ENCODE assay signal across 8 cellular contexts in the genomic region with DNA sequence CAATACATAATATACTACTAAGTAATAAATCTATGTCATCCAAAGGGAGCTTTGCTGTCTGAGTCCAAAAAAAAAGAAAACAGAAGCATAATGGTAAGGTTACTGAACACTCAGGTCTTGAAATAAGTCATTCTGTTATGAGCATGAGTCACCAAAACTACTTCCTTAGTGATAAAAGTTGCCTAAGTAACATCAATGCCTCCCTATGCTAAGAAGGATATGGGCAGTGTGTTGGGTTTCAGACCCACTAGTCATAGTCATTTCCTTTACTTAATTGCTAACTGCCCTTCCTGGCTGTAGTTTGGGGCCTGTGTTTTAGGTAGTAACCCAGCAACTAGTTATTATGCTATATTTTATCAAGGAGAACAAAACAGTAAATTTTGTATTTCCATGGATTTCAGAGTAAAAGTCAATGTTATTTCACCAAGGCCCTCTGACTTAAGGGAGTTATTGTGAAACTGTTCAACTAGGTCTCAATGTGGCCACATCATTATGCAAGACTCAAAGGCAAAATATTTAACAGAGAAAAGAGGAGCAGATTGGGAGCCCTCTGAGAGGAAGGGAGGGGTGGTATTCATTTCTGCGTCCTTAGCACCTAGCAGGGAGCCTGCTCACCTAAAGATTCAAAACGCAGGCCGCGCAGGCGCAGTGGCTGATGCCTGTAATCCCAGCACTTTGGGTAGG. TPM values are rescaled to one million over a fixed set of nuclear protein-coding genes. Genes with fewer than 3 reads are reported as not detected.
A peak's percentile ranks its signal among the peaks of the same experiment; 100 is the strongest.
DNase-seq lines count a peak whose midpoint lies in the region; ATAC-seq and TF ChIP-seq lines count a peak whose summit lies in the region.

No MANE protein-coding gene starts in this region.

- intact Hi-C loops in activated T-helper 1 cell treated with anti-CD3 and anti-CD28 coated beads, Interleukin-12 subunit alpha, Interleukin-12 subunit beta, Interleukin-2, Interleukin-4 antibody, amounts not matched to agents 30 ng/mL and 10 ng/mL and 1 ng/mL, durations not matched to agents 14 hours and 24 hours and 36 hours (cut with micrococcal nuclease), result loop anchor here (1.0 kb wide), 9 partner anchors 10 to 399 kb away; a partner anchor contains a TSS
- intact Hi-C loops in heart right ventricle (cut with DNase I), result no loop called here

- peaks cover 51% of the 10 kb centered on the region for H3K4me1 Mint-ChIP-seq in activated T-helper 1 cell treated with anti-CD3 and anti-CD28 coated beads, Interleukin-12 subunit alpha, Interleukin-12 subunit beta, Interleukin-2, Interleukin-4 antibody, amounts not matched to agents 30 ng/mL and 10 ng/mL and 1 ng/mL, durations not matched to agents 14 hours and 24 hours and 36 hours (ENCODE audit: low read depth)
- H3K4me1 Mint-ChIP-seq in stimulated activated memory B cell treated with anti-CD40 and anti-IgM and Interleukin-4, amounts not matched to agents 10 μg/mL and 1 μg/mL and 100 μg/mL, for 72 hours, result peaks cover 14% of the 10 kb centered on the region

- H3K36me3 ChIP-seq in heart right ventricle, result no peaks in the 10 kb centered on the region

- H3K27ac ChIP-seq in heart right ventricle, result peak overlapping the region in 9 of 10 donors; percentile 23 to 93 (median 73)

- no peaks in the 10 kb centered on the region for H3K27me3 Mint-ChIP-seq in activated T-helper 1 cell treated with anti-CD3 and anti-CD28 coated beads, Interleukin-12 subunit alpha, Interleukin-12 subunit beta, Interleukin-2, Interleukin-4 antibody, amounts not matched to agents 30 ng/mL and 10 ng/mL and 1 ng/mL, durations not matched to agents 14 hours and 24 hours and 36 hours (ENCODE audit: insufficient read depth)
- no peaks in the 10 kb centered on the region for H3K27me3 Mint-ChIP-seq in stimulated activated memory B cell treated with anti-CD40 and anti-IgM and Interleukin-4, amounts not matched to agents 10 μg/mL and 1 μg/mL and 100 μg/mL, for 72 hours

- no peak overlapping the region for H3K4me3 ChIP-seq in heart right ventricle

- WGBS in heart right ventricle, 2 donors, result 87 to 89% methylated on average over 5 of the region's 5 CpGs

- peaks cover 25% of the 10 kb centered on the region for H3K36me3 Mint-ChIP-seq in activated T-helper 1 cell treated with anti-CD3 and anti-CD28 coated beads, Interleukin-12 subunit alpha, Interleukin-12 subunit beta, Interleukin-2, Interleukin-4 antibody, amounts not matched to agents 30 ng/mL and 10 ng/mL and 1 ng/mL, durations not matched to agents 14 hours and 24 hours and 36 hours (ENCODE audit: low read depth)
- peaks cover 6% of the 10 kb centered on the region for H3K36me3 Mint-ChIP-seq in stimulated activated memory B cell treated with anti-CD40 and anti-IgM and Interleukin-4, amounts not matched to agents 10 μg/mL and 1 μg/mL and 100 μg/mL, for 72 hours

- ATAC-seq in GM21526 (IDR thresholded peaks at IDR 0.05; ENCODE audit: low FRiP score, unreplicated experiment), result peak; percentile 100
- peak; percentile 83 to 95 (median 93) for ATAC-seq in heart right ventricle
- ATAC-seq in stimulated activated memory B cell treated with anti-CD40 and anti-IgM and Interleukin-4, amounts not matched to agents 10 μg/mL and 1 μg/mL and 100 μg/mL, for 72 hours, result peak; percentile 99

- no peaks in the 10 kb centered on the region for H3K9me3 ChIP-seq in heart right ventricle

- H3K27ac Mint-ChIP-seq in activated T-helper 1 cell treated with anti-CD3 and anti-CD28 coated beads, Interleukin-12 subunit alpha, Interleukin-12 subunit beta, Interleukin-2, Interleukin-4 antibody, amounts not matched to agents 30 ng/mL and 10 ng/mL and 1 ng/mL, durations not matched to agents 14 hours and 24 hours and 36 hours, result peak overlapping the region; percentile 98
- peak overlapping the region; percentile 89 for H3K27ac Mint-ChIP-seq in stimulated activated memory B cell treated with anti-CD40 and anti-IgM and Interleukin-4, amounts not matched to agents 10 μg/mL and 1 μg/mL and 100 μg/mL, for 72 hours

- TF ChIP-seq CTCF in heart right ventricle (IDR thresholded peaks at IDR 0.05), result no peak

- peak; percentile 62 for DNase-seq in GM03348 (ENCODE audit: low spot score)
- peak; percentile 83 for DNase-seq in HS-5 (ENCODE audit: low read depth)
- peak; percentile 34 for DNase-seq in activated T-helper 1 cell treated with anti-CD3 and anti-CD28 coated beads, Interleukin-12 subunit alpha, Interleukin-12 subunit beta, Interleukin-2, Interleukin-4 antibody, amounts not matched to agents 30 ng/mL and 10 ng/mL and 1 ng/mL, durations not matched to agents 14 hours and 24 hours and 36 hours (ENCODE audit: low spot score)
- no peak for DNase-seq in heart right ventricle
- no peak for DNase-seq in NCI-H187 treated with DMSO at 0.1 percent for 48 hours (lab: John Stamatoyannopoulos, UW)
- DNase-seq in NCI-H510A (lab: John Stamatoyannopoulos, UW), result no peak

- H3K9me3 Mint-ChIP-seq in activated T-helper 1 cell treated with anti-CD3 and anti-CD28 coated beads, Interleukin-12 subunit alpha, Interleukin-12 subunit beta, Interleukin-2, Interleukin-4 antibody, amounts not matched to agents 30 ng/mL and 10 ng/mL and 1 ng/mL, durations not matched to agents 14 hours and 24 hours and 36 hours, result no peaks in the 10 kb centered on the region
- no peaks in the 10 kb centered on the region for H3K9me3 Mint-ChIP-seq in stimulated activated memory B cell treated with anti-CD40 and anti-IgM and Interleukin-4, amounts not matched to agents 10 μg/mL and 1 μg/mL and 100 μg/mL, for 72 hours

- peak overlapping the region; percentile 45 for H3K4me3 Mint-ChIP-seq in activated T-helper 1 cell treated with anti-CD3 and anti-CD28 coated beads, Interleukin-12 subunit alpha, Interleukin-12 subunit beta, Interleukin-2, Interleukin-4 antibody, amounts not matched to agents 30 ng/mL and 10 ng/mL and 1 ng/mL, durations not matched to agents 14 hours and 24 hours and 36 hours
- H3K4me3 Mint-ChIP-seq in stimulated activated memory B cell treated with anti-CD40 and anti-IgM and Interleukin-4, amounts not matched to agents 10 μg/mL and 1 μg/mL and 100 μg/mL, for 72 hours, result no peak overlapping the region

- H3K27me3 ChIP-seq in heart right ventricle, result no peaks in the 10 kb centered on the region

- peaks cover 0 to 57% (median 4%) of the 10 kb centered on the region in 9 donors for H3K4me1 ChIP-seq in heart right ventricle

RNA-seq across cellular contexts. Expression of a gene that starts 11.7 kb away (rescaled TPM):
- 192 and 193 TPM in 2 replicates for total RNA-seq in activated T-helper 1 cell treated with anti-CD3 and anti-CD28 coated beads, Interleukin-12 subunit alpha, Interleukin-12 subunit beta, Interleukin-2, Interleukin-4 antibody, amounts not matched to agents 30 ng/mL and 10 ng/mL and 1 ng/mL, durations not matched to agents 14 hours and 24 hours and 36 hours
- 100 to 1,000 TPM; 232 to 834 (median 332) TPM for total RNA-seq in heart right ventricle
- polyA plus RNA-seq in heart right ventricle, result 100 to 1,000 TPM; 469 to 669 TPM

RNA-seq across cellular contexts. Expression of a gene that starts 14.9 kb away (rescaled TPM):
- 3.3 and 4.2 TPM in 2 replicates for total RNA-seq in activated T-helper 1 cell treated with anti-CD3 and anti-CD28 coated beads, Interleukin-12 subunit alpha, Interleukin-12 subunit beta, Interleukin-2, Interleukin-4 antibody, amounts not matched to agents 30 ng/mL and 10 ng/mL and 1 ng/mL, durations not matched to agents 14 hours and 24 hours and 36 hours
- total RNA-seq in heart right ventricle, result 1 to 10 TPM; 3.3 to 6.3 (median 4.0) TPM
- 1 to 10 TPM; 2.0 to 2.3 TPM for polyA plus RNA-seq in heart right ventricle

Comparison
In these comparisons a context has a peak if more than half of its experiments do, and no peak if none do; other contexts are left out.
1. DNase-seq: peak in GM03348 (single experiment), HS-5 (single experiment) and activated T-helper 1 cell treated with anti-CD3 and anti-CD28 coated beads, Interleukin-12 subunit alpha, Interleukin-12 subunit beta, Interleukin-2, Interleukin-4 antibody, amounts not matched to agents 30 ng/mL and 10 ng/mL and 1 ng/mL, durations not matched to agents 14 hours and 24 hours and 36 hours (single experiment); none in heart right ventricle (0 of 2), NCI-H187 treated with DMSO at 0.1 percent for 48 hours (single experiment) and NCI-H510A (single experiment).
2. Peak in every context shown above with its lines, with median percentiles within 50 percentile points of each other: ATAC-seq.